In genomic region chrX:105114554-105115130, GRCh38 we compare ENCODE assay signal across 30 cellular contexts.
"Had no signal": no experiment of that assay in that cellular context is flagged by ENCODE, and none has a peak within 500 bp of the region (broad histone marks: within the 10 kb centered on the region; RNA-seq: fewer than 3 reads in every experiment).

No MANE protein-coding gene starts in this region.

- H3K27ac ChIP-seq: brain microvascular endothelial cell, KMS-11, PC-9, WERI-Rb-1 had no signal

- H3K27me3 Mint-ChIP-seq: activated CD4-positive, alpha-beta memory T cell treated with anti-CD3 and anti-CD28 coated beads, Interleukin-2, amount 10 ng/mL, durations not matched to agents 7 days and 5 days; activated CD8-positive, alpha-beta memory T cell treated with anti-CD3 and anti-CD28 coated beads, Interleukin-2, amount 10 ng/mL, durations not matched to agents 7 days and 5 days; activated naive CD4-positive, alpha-beta T cell treated with anti-CD3 and anti-CD28 coated beads, Interleukin-2, amount 10 ng/mL, durations not matched to agents 7 days and 5 days; activated naive CD8-positive, alpha-beta T cell; activated naive CD8-positive, alpha-beta T cell treated with anti-CD3 and anti-CD28 coated beads, Interleukin-2, amount 50 U/mL, for 24 hours had no signal

- H3K27ac Mint-ChIP-seq: activated CD4-positive, alpha-beta memory T cell treated with anti-CD3 and anti-CD28 coated beads, Interleukin-2, amount 10 ng/mL, durations not matched to agents 7 days and 5 days; activated CD8-positive, alpha-beta memory T cell treated with anti-CD3 and anti-CD28 coated beads, Interleukin-2, amount 10 ng/mL, durations not matched to agents 7 days and 5 days; activated naive CD4-positive, alpha-beta T cell treated with anti-CD3 and anti-CD28 coated beads, Interleukin-2, amount 10 ng/mL, durations not matched to agents 7 days and 5 days; activated naive CD8-positive, alpha-beta T cell; activated naive CD8-positive, alpha-beta T cell treated with anti-CD3 and anti-CD28 coated beads, Interleukin-2, amount 50 U/mL, for 24 hours had no signal

- DNase-seq: activated CD4-positive, alpha-beta memory T cell treated with anti-CD3 and anti-CD28 coated beads, Interleukin-2, amount 10 ng/mL, durations not matched to agents 7 days and 5 days; activated CD4-positive, alpha-beta T cell treated with anti-CD3 and anti-CD28 coated beads for 1 hour; activated CD4-positive, alpha-beta T cell treated with anti-CD3 and anti-CD28 coated beads for 48 hours; activated CD4-positive, CD25-positive, alpha-beta regulatory T cell; activated CD8-positive, alpha-beta memory T cell treated with anti-CD3 and anti-CD28 coated beads for 24 hours; activated CD8-positive, alpha-beta memory T cell treated with anti-CD3 and anti-CD28 coated beads, Interleukin-2, amount 10 ng/mL, durations not matched to agents 7 days and 5 days; activated CD8-positive, alpha-beta memory T cell treated with anti-CD3 and anti-CD28 coated beads, Interleukin-2, amount 50 U/mL, for 48 hours; activated effector memory CD4-positive, alpha-beta T cell treated with Interleukin-2 at 50 U/mL for 16 hours; activated naive CD4-positive, alpha-beta T cell treated with anti-CD3 and anti-CD28 coated beads, Interleukin-2, amount 10 ng/mL, durations not matched to agents 7 days and 5 days; activated naive CD8-positive, alpha-beta T cell treated with anti-CD3 and anti-CD28 coated beads, Interleukin-2, amount 50 U/mL, for 24 hours; activated T-cell treated with anti-CD3 and anti-CD28 coated beads, Interleukin-2, amount 50 U/mL, for 48 hours; anterior cingulate cortex; brain microvascular endothelial cell; MM.1S; NCI-H1092 treated with DMSO at 0.1 percent for 48 hours; NCI-H1417; NCI-H187 treated with DMSO at 0.1 percent for 48 hours; NCI-H345; NCI-H524 treated with DMSO at 0.1 percent for 48 hours; NCI-H748 treated with DMSO at 0.1 percent for 48 hours; NK-92 treated with Interleukin-12 subunit alpha and Interleukin-12 subunit beta, amount 100 ng/mL, for 24 hours; PC-9; Right ventricle myocardium superior; SW 1271; T-helper 1 cell; T-helper 2 cell; T-helper 9 cell; WERI-Rb-1 had no signal

- H3K27me3 ChIP-seq: brain microvascular endothelial cell had no signal

- H3K4me1 Mint-ChIP-seq: activated CD4-positive, alpha-beta memory T cell treated with anti-CD3 and anti-CD28 coated beads, Interleukin-2, amount 10 ng/mL, durations not matched to agents 7 days and 5 days; activated CD8-positive, alpha-beta memory T cell treated with anti-CD3 and anti-CD28 coated beads, Interleukin-2, amount 10 ng/mL, durations not matched to agents 7 days and 5 days; activated naive CD4-positive, alpha-beta T cell treated with anti-CD3 and anti-CD28 coated beads, Interleukin-2, amount 10 ng/mL, durations not matched to agents 7 days and 5 days; activated naive CD8-positive, alpha-beta T cell treated with anti-CD3 and anti-CD28 coated beads, Interleukin-2, amount 50 U/mL, for 24 hours had no signal

- ATAC-seq: activated CD8-positive, alpha-beta memory T cell treated with anti-CD3 and anti-CD28 coated beads, Interleukin-2, amount 10 ng/mL, durations not matched to agents 7 days and 5 days; activated naive CD8-positive, alpha-beta T cell treated with anti-CD3 and anti-CD28 coated beads, Interleukin-2, amount 50 U/mL, for 24 hours had no signal

- H3K36me3 Mint-ChIP-seq: activated CD8-positive, alpha-beta memory T cell treated with anti-CD3 and anti-CD28 coated beads, Interleukin-2, amount 10 ng/mL, durations not matched to agents 7 days and 5 days; activated naive CD4-positive, alpha-beta T cell treated with anti-CD3 and anti-CD28 coated beads, Interleukin-2, amount 10 ng/mL, durations not matched to agents 7 days and 5 days; activated naive CD8-positive, alpha-beta T cell had no signal

- H3K4me3 Mint-ChIP-seq: activated CD4-positive, alpha-beta memory T cell treated with anti-CD3 and anti-CD28 coated beads, Interleukin-2, amount 10 ng/mL, durations not matched to agents 7 days and 5 days; activated CD8-positive, alpha-beta memory T cell treated with anti-CD3 and anti-CD28 coated beads, Interleukin-2, amount 10 ng/mL, durations not matched to agents 7 days and 5 days; activated naive CD4-positive, alpha-beta T cell treated with anti-CD3 and anti-CD28 coated beads, Interleukin-2, amount 10 ng/mL, durations not matched to agents 7 days and 5 days; activated naive CD8-positive, alpha-beta T cell; activated naive CD8-positive, alpha-beta T cell treated with anti-CD3 and anti-CD28 coated beads, Interleukin-2, amount 50 U/mL, for 24 hours had no signal

- H3K9me3 Mint-ChIP-seq: activated CD4-positive, alpha-beta memory T cell treated with anti-CD3 and anti-CD28 coated beads, Interleukin-2, amount 10 ng/mL, durations not matched to agents 7 days and 5 days; activated naive CD4-positive, alpha-beta T cell treated with anti-CD3 and anti-CD28 coated beads, Interleukin-2, amount 10 ng/mL, durations not matched to agents 7 days and 5 days; activated naive CD8-positive, alpha-beta T cell treated with anti-CD3 and anti-CD28 coated beads, Interleukin-2, amount 50 U/mL, for 24 hours had no signal
